Comparison of ENCODE assay signal across 8 cellular contexts in the genomic region with DNA sequence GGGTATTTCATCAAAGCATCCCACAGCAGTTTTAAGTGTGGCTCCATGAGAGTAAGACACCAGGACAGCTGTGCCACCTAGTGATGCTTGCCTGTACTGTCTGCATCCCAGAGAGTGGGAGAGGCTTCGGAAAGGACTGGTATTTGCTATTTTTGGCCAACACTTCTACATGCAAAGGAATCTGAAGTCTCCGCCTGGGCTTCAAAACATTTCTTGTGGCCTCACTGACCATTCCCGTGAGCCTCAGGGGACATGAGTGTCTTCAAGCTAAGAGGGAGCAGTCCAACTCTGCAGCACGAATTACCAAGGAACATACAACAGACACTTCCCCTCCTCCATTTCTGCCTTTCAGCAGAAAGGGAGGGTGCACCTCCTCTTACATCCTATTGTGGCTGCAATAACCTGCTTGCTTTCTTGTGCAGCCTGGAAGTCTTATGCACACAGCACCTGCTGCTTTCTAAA.
DNase-seq lines count a peak whose midpoint lies in the region; ATAC-seq and TF ChIP-seq lines count a peak whose summit lies in the region.

No MANE protein-coding gene starts in this region.

- 0 to 8% methylated on average over 1 to 4 of the region's 4 CpGs for WGBS in gastroesophageal sphincter (ENCODE audit: low coverage in 1 of 2), 2 donors

- CTCF ChIA-PET in HEK293 (lab: Yijun Ruan, JAX): interaction anchor here (0.7 to 2.9 kb wide), 4 partner anchors 10 to 465 kb away, joined by 3 to 12 read pairs (median 4); no protein-coding TSS in a partner anchor

- H3K4me3 Mint-ChIP-seq in progenitor cell of endocrine pancreas (ENCODE audit: low read depth): no peak overlapping the region

- no peaks in the 10 kb centered on the region for H3K4me1 ChIP-seq in HEK293 (ENCODE audit: control insufficient read depth, insufficient read depth, low read length)
- H3K4me1 ChIP-seq in gastroesophageal sphincter: peaks cover 2 to 36% (median 12%) of the 10 kb centered on the region in 3 donors

- peaks cover 33% of the 10 kb centered on the region for H3K4me1 Mint-ChIP-seq in progenitor cell of endocrine pancreas (ENCODE audit: low read depth)

- peaks cover 35% of the 10 kb centered on the region for H3K27me3 Mint-ChIP-seq in progenitor cell of endocrine pancreas

- POLR2A ChIA-PET in HEK293 (lab: Yijun Ruan, JAX): no interaction called here

- H3K27me3 ChIP-seq in gastroesophageal sphincter: no peaks in the 10 kb centered on the region

- no peaks in the 10 kb centered on the region for H3K36me3 Mint-ChIP-seq in progenitor cell of endocrine pancreas (ENCODE audit: insufficient read depth)

- TF ChIP-seq CTCF in HEK293 (tag by site-specific recombination; IDR thresholded peaks at IDR 0.05) (peak; percentile 4; the same call in 1 of the 2 replicates), gastroesophageal sphincter (IDR thresholded peaks at IDR 0.05) (peak; percentile 61 to 87 (median 78)), progenitor cell of endocrine pancreas (IDR thresholded peaks at IDR 0.05; ENCODE audit: unreplicated experiment) (peak; percentile 48)

- H3K27ac ChIP-seq in HEK293 (ENCODE audit: extremely low read depth, low read depth, low read length) (no peak overlapping the region), gastroesophageal sphincter (peak overlapping the region in 3 of 4 donors; percentile 59 to 74 (median 66))

- no peak for TF ChIP-seq EP300 in gastroesophageal sphincter (IDR thresholded peaks at IDR 0.05)

- H3K9me3 ChIP-seq in HEK293 (ENCODE audit: control insufficient read depth, insufficient read depth, low read depth, low read length) (no peaks in the 10 kb centered on the region), gastroesophageal sphincter (no peaks in the 10 kb centered on the region)

- H3K4me3 ChIP-seq in HEK293 (ENCODE audit: low read depth, low read length): no peak overlapping the region
- no peak overlapping the region for H3K4me3 ChIP-seq in gastroesophageal sphincter

- no peaks in the 10 kb centered on the region for H3K36me3 ChIP-seq in HEK293 (ENCODE audit: control insufficient read depth in 2 of 2, insufficient read depth in 1 of 2, low read length in 2 of 2)
- H3K36me3 ChIP-seq in gastroesophageal sphincter: no peaks in the 10 kb centered on the region

- no peaks in the 10 kb centered on the region for H3K9me3 Mint-ChIP-seq in progenitor cell of endocrine pancreas (ENCODE audit: low read depth)

- no peak overlapping the region for H3K27ac Mint-ChIP-seq in progenitor cell of endocrine pancreas

- ATAC-seq in gastroesophageal sphincter: peak; percentile 92
- no peak for ATAC-seq in HG02870 (IDR thresholded peaks at IDR 0.05; ENCODE audit: unreplicated experiment)
- no peak for ATAC-seq in GM18505 (IDR thresholded peaks at IDR 0.05; ENCODE audit: unreplicated experiment)

- TF ChIP-seq POLR2A in gastroesophageal sphincter (IDR thresholded peaks at IDR 0.05) (no peak), GM18505 (IDR thresholded peaks at IDR 0.05; ENCODE audit: borderline replicate concordance, extremely low read depth, insufficient read depth, insufficient read length) (no peak)

- DNase-seq in SHP77 treated with DMSO at 0.1 percent for 48 hours (lab: John Stamatoyannopoulos, UW) (peak; percentile 50), progenitor cell of endocrine pancreas (ENCODE audit: low spot score, unreplicated experiment) (no peak), NCI-H1436 treated with DMSO at 0.1 percent for 48 hours (lab: John Stamatoyannopoulos, UW) (no peak)
- no peak for DNase-seq in stimulated activated CD4-positive, alpha-beta T cell treated with anti-CD3 and anti-CD28 coated beads, Interleukin-4, amount 100 ng/mL, for 4 hours

TF ChIP-seq in HEK293, 187 proteins besides CTCF, POLR2A, EP300 and RAD21 (continues in another document):
- TF ChIP-seq, protein P1, sequence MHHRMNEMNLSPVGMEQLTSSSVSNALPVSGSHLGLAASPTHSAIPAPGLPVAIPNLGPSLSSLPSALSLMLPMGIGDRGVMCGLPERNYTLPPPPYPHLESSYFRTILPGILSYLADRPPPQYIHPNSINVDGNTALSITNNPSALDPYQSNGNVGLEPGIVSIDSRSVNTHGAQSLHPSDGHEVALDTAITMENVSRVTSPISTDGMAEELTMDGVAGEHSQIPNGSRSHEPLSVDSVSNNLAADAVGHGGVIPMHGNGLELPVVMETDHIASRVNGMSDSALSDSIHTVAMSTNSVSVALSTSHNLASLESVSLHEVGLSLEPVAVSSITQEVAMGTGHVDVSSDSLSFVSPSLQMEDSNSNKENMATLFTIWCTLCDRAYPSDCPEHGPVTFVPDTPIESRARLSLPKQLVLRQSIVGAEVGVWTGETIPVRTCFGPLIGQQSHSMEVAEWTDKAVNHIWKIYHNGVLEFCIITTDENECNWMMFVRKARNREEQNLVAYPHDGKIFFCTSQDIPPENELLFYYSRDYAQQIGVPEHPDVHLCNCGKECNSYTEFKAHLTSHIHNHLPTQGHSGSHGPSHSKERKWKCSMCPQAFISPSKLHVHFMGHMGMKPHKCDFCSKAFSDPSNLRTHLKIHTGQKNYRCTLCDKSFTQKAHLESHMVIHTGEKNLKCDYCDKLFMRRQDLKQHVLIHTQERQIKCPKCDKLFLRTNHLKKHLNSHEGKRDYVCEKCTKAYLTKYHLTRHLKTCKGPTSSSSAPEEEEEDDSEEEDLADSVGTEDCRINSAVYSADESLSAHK (tag by site-specific recombination; IDR thresholded peaks at IDR 0.05): peak; percentile 53; the same call in 1 of the 2 replicates
- TF ChIP-seq ZNF266 (tag by site-specific recombination; IDR thresholded peaks at IDR 0.05; ENCODE audit: low read depth) (no peak), ZNF391 (tag by site-specific recombination; IDR thresholded peaks at IDR 0.05; ENCODE audit: borderline replicate concordance, low read depth) (no peak), ZBTB8A (tag by site-specific recombination; IDR thresholded peaks at IDR 0.05) (no peak), ZNF654 (tag by site-specific recombination; IDR thresholded peaks at IDR 0.05; ENCODE audit: low read depth) (peak; percentile 71), ZNF155 (tag by site-specific recombination; IDR thresholded peaks at IDR 0.05) (no peak), ZNF341 (tag by site-specific recombination; IDR thresholded peaks at IDR 0.05; ENCODE audit: low read depth) (no peak), ZNF174 (tag by site-specific recombination; IDR thresholded peaks at IDR 0.05) (no peak), TCF7L2 (IDR thresholded peaks at IDR 0.05; ENCODE audit: borderline replicate concordance, low read depth, low read length) (no peak), ZNF133 (tag by site-specific recombination; IDR thresholded peaks at IDR 0.05) (no peak), ZNF621 (tag by site-specific recombination; IDR thresholded peaks at IDR 0.05) (no peak)
- TF ChIP-seq, protein P2, sequence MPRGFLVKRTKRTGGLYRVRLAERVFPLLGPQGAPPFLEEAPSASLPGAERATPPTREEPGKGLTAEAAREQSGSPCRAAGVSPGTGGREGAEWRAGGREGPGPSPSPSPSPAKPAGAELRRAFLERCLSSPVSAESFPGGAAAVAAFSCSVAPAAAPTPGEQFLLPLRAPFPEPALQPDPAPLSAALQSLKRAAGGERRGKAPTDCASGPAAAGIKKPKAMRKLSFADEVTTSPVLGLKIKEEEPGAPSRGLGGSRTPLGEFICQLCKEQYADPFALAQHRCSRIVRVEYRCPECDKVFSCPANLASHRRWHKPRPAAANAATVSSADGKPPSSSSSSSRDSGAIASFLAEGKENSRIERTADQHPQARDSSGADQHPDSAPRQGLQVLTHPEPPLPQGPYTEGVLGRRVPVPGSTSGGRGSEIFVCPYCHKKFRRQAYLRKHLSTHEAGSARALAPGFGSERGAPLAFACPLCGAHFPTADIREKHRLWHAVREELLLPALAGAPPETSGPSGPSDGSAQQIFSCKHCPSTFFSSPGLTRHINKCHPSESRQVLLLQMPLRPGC (tag by site-specific recombination; IDR thresholded peaks at IDR 0.05): no peak
- TF ChIP-seq, protein P3, sequence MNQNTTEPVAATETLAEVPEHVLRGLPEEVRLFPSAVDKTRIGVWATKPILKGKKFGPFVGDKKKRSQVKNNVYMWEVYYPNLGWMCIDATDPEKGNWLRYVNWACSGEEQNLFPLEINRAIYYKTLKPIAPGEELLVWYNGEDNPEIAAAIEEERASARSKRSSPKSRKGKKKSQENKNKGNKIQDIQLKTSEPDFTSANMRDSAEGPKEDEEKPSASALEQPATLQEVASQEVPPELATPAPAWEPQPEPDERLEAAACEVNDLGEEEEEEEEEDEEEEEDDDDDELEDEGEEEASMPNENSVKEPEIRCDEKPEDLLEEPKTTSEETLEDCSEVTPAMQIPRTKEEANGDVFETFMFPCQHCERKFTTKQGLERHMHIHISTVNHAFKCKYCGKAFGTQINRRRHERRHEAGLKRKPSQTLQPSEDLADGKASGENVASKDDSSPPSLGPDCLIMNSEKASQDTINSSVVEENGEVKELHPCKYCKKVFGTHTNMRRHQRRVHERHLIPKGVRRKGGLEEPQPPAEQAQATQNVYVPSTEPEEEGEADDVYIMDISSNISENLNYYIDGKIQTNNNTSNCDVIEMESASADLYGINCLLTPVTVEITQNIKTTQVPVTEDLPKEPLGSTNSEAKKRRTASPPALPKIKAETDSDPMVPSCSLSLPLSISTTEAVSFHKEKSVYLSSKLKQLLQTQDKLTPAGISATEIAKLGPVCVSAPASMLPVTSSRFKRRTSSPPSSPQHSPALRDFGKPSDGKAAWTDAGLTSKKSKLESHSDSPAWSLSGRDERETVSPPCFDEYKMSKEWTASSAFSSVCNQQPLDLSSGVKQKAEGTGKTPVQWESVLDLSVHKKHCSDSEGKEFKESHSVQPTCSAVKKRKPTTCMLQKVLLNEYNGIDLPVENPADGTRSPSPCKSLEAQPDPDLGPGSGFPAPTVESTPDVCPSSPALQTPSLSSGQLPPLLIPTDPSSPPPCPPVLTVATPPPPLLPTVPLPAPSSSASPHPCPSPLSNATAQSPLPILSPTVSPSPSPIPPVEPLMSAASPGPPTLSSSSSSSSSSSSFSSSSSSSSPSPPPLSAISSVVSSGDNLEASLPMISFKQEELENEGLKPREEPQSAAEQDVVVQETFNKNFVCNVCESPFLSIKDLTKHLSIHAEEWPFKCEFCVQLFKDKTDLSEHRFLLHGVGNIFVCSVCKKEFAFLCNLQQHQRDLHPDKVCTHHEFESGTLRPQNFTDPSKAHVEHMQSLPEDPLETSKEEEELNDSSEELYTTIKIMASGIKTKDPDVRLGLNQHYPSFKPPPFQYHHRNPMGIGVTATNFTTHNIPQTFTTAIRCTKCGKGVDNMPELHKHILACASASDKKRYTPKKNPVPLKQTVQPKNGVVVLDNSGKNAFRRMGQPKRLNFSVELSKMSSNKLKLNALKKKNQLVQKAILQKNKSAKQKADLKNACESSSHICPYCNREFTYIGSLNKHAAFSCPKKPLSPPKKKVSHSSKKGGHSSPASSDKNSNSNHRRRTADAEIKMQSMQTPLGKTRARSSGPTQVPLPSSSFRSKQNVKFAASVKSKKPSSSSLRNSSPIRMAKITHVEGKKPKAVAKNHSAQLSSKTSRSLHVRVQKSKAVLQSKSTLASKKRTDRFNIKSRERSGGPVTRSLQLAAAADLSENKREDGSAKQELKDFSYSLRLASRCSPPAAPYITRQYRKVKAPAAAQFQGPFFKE (tag by site-specific recombination; IDR thresholded peaks at IDR 0.05; ENCODE audit: borderline replicate concordance): no peak

Comparison
In these comparisons a context has a peak if more than half of its experiments do, and no peak if none do; other contexts are left out.
1. CTCF ChIP-seq: peak in every context shown above with its lines; median percentile 78 in gastroesophageal sphincter; 48 in progenitor cell of endocrine pancreas; 4 in HEK293.